Comparison of ENCODE assay signal across 8 cellular contexts in the genomic region with DNA sequence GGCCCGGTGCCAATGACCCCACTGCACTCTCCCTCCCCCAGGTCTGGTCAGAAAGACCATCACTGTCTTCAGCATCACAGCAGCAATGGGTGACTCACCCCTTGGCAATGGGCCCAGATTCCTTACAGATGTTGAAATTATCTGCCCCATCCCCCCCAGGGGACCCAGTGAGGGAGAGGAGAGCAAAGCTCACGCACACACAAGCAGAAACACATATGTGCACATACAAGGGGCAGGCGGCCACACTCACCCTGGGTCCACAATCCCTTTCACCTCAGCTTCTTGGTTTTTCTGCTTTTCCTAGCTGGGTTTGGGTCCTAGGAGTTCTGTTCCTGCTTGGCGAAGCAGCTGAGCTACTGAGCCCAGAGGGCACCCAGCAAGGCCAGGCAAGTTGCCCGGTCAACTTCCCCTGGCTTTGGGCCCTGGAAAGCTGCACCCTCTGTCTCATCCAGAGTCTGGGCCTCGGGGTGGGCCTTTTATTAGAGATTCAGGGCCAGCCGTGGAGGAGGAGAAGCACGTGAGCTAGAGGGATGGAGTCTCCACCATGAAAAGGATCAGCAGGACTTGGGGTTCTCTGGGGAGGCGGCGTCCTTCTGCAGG. TPM values are rescaled to one million over a fixed set of nuclear protein-coding genes. Genes with fewer than 3 reads are reported as not detected.
DNase-seq lines count a peak whose midpoint lies in the region; ATAC-seq, FAIRE-seq and TF ChIP-seq lines count a peak whose summit lies in the region.

No MANE protein-coding gene starts in this region.

- H2BK15ac ChIP-seq in IMR-90 (ENCODE audit: low read depth, low read length), result peak overlapping the region; percentile 99; the same call in 2 of the 3 replicates

- peak overlapping the region; percentile 99 for H2BK20ac ChIP-seq in IMR-90 (ENCODE audit: low read depth, low read length)

- peak overlapping the region; percentile 91 for H2AK9ac ChIP-seq in IMR-90 (replicated peaks; ENCODE audit: low read depth, low read length, poor library complexity)

- H3K4me3 ChIP-seq in IMR-90 (ENCODE audit: insufficient read depth, low read depth, low read length) (no peak overlapping the region), foreskin fibroblast (ENCODE audit: low read depth in 1 of 2, low read length in 2 of 2) (peak overlapping the region; percentile 60 to 99), osteoblast (ENCODE audit: insufficient read depth, low read length) (peak overlapping the region; percentile 77)

- DNase-seq in Calu3 (peak; percentile 84), IMR-90 (peak; percentile 98), foreskin fibroblast (peak; percentile 97 to 99), osteoblast (ENCODE audit: insufficient read length, low spot score, missing footprints) (peak; percentile 98), GM19239 (ENCODE audit: insufficient read length, low spot score) (no peak), nephron progenitor cell (no peak)
- DNase-seq in activated CD8-positive, alpha-beta memory T cell treated with anti-CD3 and anti-CD28 coated beads, Interleukin-2, amount 50 U/mL, for 4 hours, result peak; percentile 50
- no peak for DNase-seq in activated T-helper 2 cell treated with anti-CD3 and anti-CD28 coated beads, Interferon-gamma antibody, Interleukin-2, Interleukin-4, amounts not matched to agents 10 μg/mL and 5 μg/mL and 100 μg/mL, durations not matched to agents 14 hours and 24 hours and 36 hours (ENCODE audit: low spot score)

- H3K9me1 ChIP-seq in IMR-90 (ENCODE audit: insufficient read depth, low read length), result peaks cover 25% of the 10 kb centered on the region

- TF ChIP-seq CTCF in Calu3 (IDR thresholded peaks at IDR 0.05; ENCODE audit: unreplicated experiment) (no peak), IMR-90 (conservative IDR thresholded peaks at IDR 0.05; ENCODE audit: low read depth, low read length) (no peak), foreskin fibroblast (IDR thresholded peaks at IDR 0.05; ENCODE audit: low read depth, low read length) (no peak), osteoblast (IDR thresholded peaks at IDR 0.05; ENCODE audit: extremely low read depth, low read depth, low read length) (no peak), nephron progenitor cell (IDR thresholded peaks at IDR 0.05) (no peak)

- H3K4ac ChIP-seq in IMR-90 (ENCODE audit: low read depth, low read length), result peak overlapping the region; percentile 99

- in situ Hi-C loops in IMR-90 (cut with MboI; ENCODE audit: low sequenced_read_pairs), result no loop called here

- H3K36me3 ChIP-seq in IMR-90 (ENCODE audit: control insufficient read depth, insufficient read depth, low read length) (peaks cover 40% of the 10 kb centered on the region), osteoblast (ENCODE audit: insufficient read depth, low read length) (peaks cover 46% of the 10 kb centered on the region)

- H4K20me1 ChIP-seq in IMR-90 (ENCODE audit: insufficient read depth, low read length) (no peaks in the 10 kb centered on the region), osteoblast (ENCODE audit: insufficient read depth, low read length) (no peaks in the 10 kb centered on the region)

- no peaks in the 10 kb centered on the region for H3K9me3 ChIP-seq in IMR-90 (ENCODE audit: control insufficient read depth, insufficient read depth, low read length)
- H3K9me3 ChIP-seq in osteoblast (ENCODE audit: low read depth, low read length), result no peaks in the 10 kb centered on the region

- H3K9me3 Mint-ChIP-seq in Calu3 (ENCODE audit: low read depth, unreplicated experiment), result no peaks in the 10 kb centered on the region
- no peaks in the 10 kb centered on the region for H3K9me3 Mint-ChIP-seq in nephron progenitor cell
- no peaks in the 10 kb centered on the region for H3K9me3 Mint-ChIP-seq in activated T-helper 2 cell treated with anti-CD3 and anti-CD28 coated beads, Interferon-gamma antibody, Interleukin-2, Interleukin-4, amounts not matched to agents 10 μg/mL and 5 μg/mL and 100 μg/mL, durations not matched to agents 14 hours and 24 hours and 36 hours

- H3K27me3 Mint-ChIP-seq in Calu3 (ENCODE audit: unreplicated experiment) (peaks cover 27% of the 10 kb centered on the region), nephron progenitor cell (ENCODE audit: low read depth, poor library complexity) (peaks cover 12% of the 10 kb centered on the region)
- H3K27me3 Mint-ChIP-seq in activated T-helper 2 cell treated with anti-CD3 and anti-CD28 coated beads, Interferon-gamma antibody, Interleukin-2, Interleukin-4, amounts not matched to agents 10 μg/mL and 5 μg/mL and 100 μg/mL, durations not matched to agents 14 hours and 24 hours and 36 hours (ENCODE audit: low read depth), result peaks cover 13% of the 10 kb centered on the region

- H3K4me3 Mint-ChIP-seq in Calu3 (ENCODE audit: low read depth, unreplicated experiment) (no peak overlapping the region), nephron progenitor cell (no peak overlapping the region)
- H3K4me3 Mint-ChIP-seq in activated T-helper 2 cell treated with anti-CD3 and anti-CD28 coated beads, Interferon-gamma antibody, Interleukin-2, Interleukin-4, amounts not matched to agents 10 μg/mL and 5 μg/mL and 100 μg/mL, durations not matched to agents 14 hours and 24 hours and 36 hours (ENCODE audit: low read depth), result no peak overlapping the region

- peak overlapping the region; percentile 98 for H2BK120ac ChIP-seq in IMR-90 (ENCODE audit: low read depth, low read length)

- FAIRE-seq in GM19239 (lab: Jason Lieb, UNC), result no peak

- H3K27me3 ChIP-seq in IMR-90 (ENCODE audit: control insufficient read depth, insufficient read depth, low read length) (no peaks in the 10 kb centered on the region), osteoblast (ENCODE audit: insufficient read depth, low read length) (no peaks in the 10 kb centered on the region)

- H3K27ac ChIP-seq in IMR-90 (ENCODE audit: insufficient read depth, low read length) (peak overlapping the region; percentile 88), osteoblast (ENCODE audit: low read depth, low read length) (peak overlapping the region; percentile 82)

- TF ChIP-seq RAD21 in IMR-90 (IDR thresholded peaks at IDR 0.05; ENCODE audit: low read length), result no peak

- no CpG with 5 or more reads among the region's 10 CpGs for WGBS in IMR-90 (ENCODE audit: extremely low coverage in 2 of 2, insufficient read length in 1 of 2), 2 experiments

- dilution Hi-C loops in IMR-90 (cut with HindIII; ENCODE audit: low sequenced_read_pairs, unreplicated experiment), result no loop called here

- H3K18ac ChIP-seq in IMR-90 (ENCODE audit: low read depth, low read length), result peak overlapping the region; percentile 42

- POLR2A ChIA-PET in IMR-90 (lab: Charles Lee; ENCODE audit: unreplicated experiment), result interaction anchor here (1.2 to 1.8 kb wide), 2 partner anchors 11 to 14 kb away, joined by 4 read pairs; no protein-coding TSS in a partner anchor

- H3K4me2 ChIP-seq in IMR-90 (ENCODE audit: low read depth, low read length) (peak overlapping the region; percentile 93), osteoblast (ENCODE audit: insufficient read depth, low read length) (peak overlapping the region; percentile 92)

- peak overlapping the region; percentile 74 to 89 for H4K8ac ChIP-seq in IMR-90 (ENCODE audit: low read depth in 2 of 2, low read length in 2 of 2)

- H2BK5ac ChIP-seq in IMR-90 (ENCODE audit: low read depth, low read length, poor library complexity, severe bottlenecking), result peak overlapping the region; percentile 94

- BruUV-seq in Calu3 (replicated peaks; lab: Mats Ljungman, UMichigan) (no TSS peak), IMR-90 (replicated peaks; lab: Mats Ljungman, UMichigan) (no TSS peak)

- peak; percentile 53 for ATAC-seq in IMR-90 (ENCODE audit: low read depth)

- H3K36me3 Mint-ChIP-seq in Calu3 (ENCODE audit: insufficient read depth, unreplicated experiment) (peaks cover 5% of the 10 kb centered on the region), nephron progenitor cell (ENCODE audit: low read depth) (no peaks in the 10 kb centered on the region)
- no peaks in the 10 kb centered on the region for H3K36me3 Mint-ChIP-seq in activated T-helper 2 cell treated with anti-CD3 and anti-CD28 coated beads, Interferon-gamma antibody, Interleukin-2, Interleukin-4, amounts not matched to agents 10 μg/mL and 5 μg/mL and 100 μg/mL, durations not matched to agents 14 hours and 24 hours and 36 hours (ENCODE audit: low read depth)

- peak overlapping the region; percentile 98 for H4K91ac ChIP-seq in IMR-90 (ENCODE audit: insufficient read depth, low read depth, low read length)

- peaks cover 30% of the 10 kb centered on the region for H3K4me1 Mint-ChIP-seq in Calu3 (ENCODE audit: low read depth, unreplicated experiment)
- H3K4me1 Mint-ChIP-seq in nephron progenitor cell, result peaks cover 46% of the 10 kb centered on the region
- peaks cover 25% of the 10 kb centered on the region for H3K4me1 Mint-ChIP-seq in activated T-helper 2 cell treated with anti-CD3 and anti-CD28 coated beads, Interferon-gamma antibody, Interleukin-2, Interleukin-4, amounts not matched to agents 10 μg/mL and 5 μg/mL and 100 μg/mL, durations not matched to agents 14 hours and 24 hours and 36 hours (ENCODE audit: low read depth)

- peaks cover 40% of the 10 kb centered on the region for H3K4me1 ChIP-seq in IMR-90 (ENCODE audit: control insufficient read depth, insufficient read depth, low read length)
- peaks cover 53% of the 10 kb centered on the region for H3K4me1 ChIP-seq in osteoblast (ENCODE audit: insufficient read depth, low read length)

- H3K56ac ChIP-seq in IMR-90 (ENCODE audit: extremely low read depth, insufficient read depth, low read length), result peak overlapping the region; percentile 95

- TF ChIP-seq POLR2A in IMR-90 (IDR thresholded peaks at IDR 0.05; ENCODE audit: low read depth, low read length), result no peak

- H3K23ac ChIP-seq in IMR-90 (ENCODE audit: low read depth, low read length), result peak overlapping the region; percentile 99

- H4K5ac ChIP-seq in IMR-90 (ENCODE audit: low read depth, low read length), result peak overlapping the region; percentile 74

- H3K79me2 ChIP-seq in osteoblast (ENCODE audit: insufficient read depth, low read length), result peaks cover 44% of the 10 kb centered on the region

- CTCF ChIA-PET in Calu3 (lab: Charles Lee) (interaction anchor here (0.5 to 1.4 kb wide), 4 partner anchors 11 to 64 kb away, joined by 3 to 9 read pairs (median 4); a partner anchor contains a TSS), IMR-90 (lab: Yijun Ruan, JAX) (interaction anchor here (1.3 to 1.8 kb wide), 2 partner anchors 15 to 88 kb away, joined by 4 to 7 read pairs; no protein-coding TSS in a partner anchor)

- intact Hi-C loops in Calu3 (cut with micrococcal nuclease; ENCODE audit: unreplicated experiment), result no loop called here
- intact Hi-C loops in IMR-90 (cut with micrococcal nuclease), result loop anchor here (2.0 to 5.0 kb wide), 2 partner anchors 46 to 136 kb away; no protein-coding TSS in a partner anchor
- intact Hi-C loops in activated T-helper 2 cell treated with anti-CD3 and anti-CD28 coated beads, Interferon-gamma antibody, Interleukin-2, Interleukin-4, amounts not matched to agents 10 μg/mL and 5 μg/mL and 100 μg/mL, durations not matched to agents 14 hours and 24 hours and 36 hours (cut with micrococcal nuclease), result no loop called here

- peak overlapping the region; percentile 100 for H2AK5ac ChIP-seq in IMR-90 (ENCODE audit: low read depth, low read length)

- peaks cover 13 to 60% of the 10 kb centered on the region in 2 experiments for H3K79me1 ChIP-seq in IMR-90 (ENCODE audit: low read depth in 1 of 2, low read length in 2 of 2)

- H3K27ac Mint-ChIP-seq in Calu3 (ENCODE audit: unreplicated experiment) (peak overlapping the region; percentile 62), nephron progenitor cell (no peak overlapping the region)
- H3K27ac Mint-ChIP-seq in activated T-helper 2 cell treated with anti-CD3 and anti-CD28 coated beads, Interferon-gamma antibody, Interleukin-2, Interleukin-4, amounts not matched to agents 10 μg/mL and 5 μg/mL and 100 μg/mL, durations not matched to agents 14 hours and 24 hours and 36 hours, result no peak overlapping the region

- peak overlapping the region; percentile 73 for H2AFZ ChIP-seq in IMR-90 (replicated peaks; ENCODE audit: low read length, poor library complexity)
- H2AFZ ChIP-seq in osteoblast (ENCODE audit: low read length), result peak overlapping the region; percentile 26

- H3K14ac ChIP-seq in IMR-90 (replicated peaks; ENCODE audit: low read depth, low read length), result peak overlapping the region; percentile 88

- H3K9ac ChIP-seq in IMR-90 (ENCODE audit: low read depth, low read length), result peak overlapping the region; percentile 89

RNA-seq across cellular contexts. Expression of a gene that starts 2.6 kb away (rescaled TPM):
- total RNA-seq in Calu3 (2022) (3.8 and 9.2 TPM in 2 replicates), IMR-90 (2012; rRNA removed) (28.6 and 34.2 TPM in 2 replicates), osteoblast (158 and 197 TPM in 2 replicates)
- 62.8 and 65.2 TPM in 2 replicates for polyA plus RNA-seq in IMR-90 (2012; rRNA removed)
- 30.1 and 39.5 TPM in 2 replicates for polyA plus RNA-seq in IMR-90 (2012; cell fraction: cytosol; rRNA removed)
- polyA plus RNA-seq in IMR-90 (2012; cell fraction: nucleus; rRNA removed; ENCODE audit: low replicate concordance), result 228 and 260 TPM in 2 replicates
- not detected in 2 replicates for total RNA-seq in activated T-helper 2 cell treated with anti-CD3 and anti-CD28 coated beads, Interferon-gamma antibody, Interleukin-2, Interleukin-4, amounts not matched to agents 10 μg/mL and 5 μg/mL and 100 μg/mL, durations not matched to agents 14 hours and 24 hours and 36 hours

RNA-seq across cellular contexts. Expression of a gene that starts 56.6 kb away (rescaled TPM):
- total RNA-seq in Calu3 (2022), result 61.5 and 65.2 TPM in 2 replicates
- total RNA-seq in IMR-90 (2012; rRNA removed), result 90.0 and 104 TPM in 2 replicates
- 84.2 TPM in 2 replicates for polyA plus RNA-seq in IMR-90 (2012; rRNA removed)
- polyA plus RNA-seq in IMR-90 (2012; cell fraction: cytosol; rRNA removed), result 60.3 and 78.3 TPM in 2 replicates
- polyA plus RNA-seq in IMR-90 (2012; cell fraction: nucleus; rRNA removed; ENCODE audit: low replicate concordance), result 41.2 and 50.2 TPM in 2 replicates
- total RNA-seq in osteoblast, result 75.7 and 86.5 TPM in 2 replicates
- 56.5 and 61.5 TPM in 2 replicates for total RNA-seq in activated T-helper 2 cell treated with anti-CD3 and anti-CD28 coated beads, Interferon-gamma antibody, Interleukin-2, Interleukin-4, amounts not matched to agents 10 μg/mL and 5 μg/mL and 100 μg/mL, durations not matched to agents 14 hours and 24 hours and 36 hours

Comparison
In these comparisons a context has a peak if more than half of its experiments do, and no peak if none do; other contexts are left out.
1. DNase-seq: peak in Calu3 (single experiment), IMR-90 (single experiment), activated CD8-positive, alpha-beta memory T cell treated with anti-CD3 and anti-CD28 coated beads, Interleukin-2, amount 50 U/mL, for 4 hours (single experiment), foreskin fibroblast (2 of 2) and osteoblast (single experiment); none in GM19239 (single experiment), nephron progenitor cell (single experiment) and activated T-helper 2 cell treated with anti-CD3 and anti-CD28 coated beads, Interferon-gamma antibody, Interleukin-2, Interleukin-4, amounts not matched to agents 10 μg/mL and 5 μg/mL and 100 μg/mL, durations not matched to agents 14 hours and 24 hours and 36 hours (single experiment).